In genomic region chr12:96208801-96209534, GRCh38 we compare ENCODE assay signal across 9 cellular contexts. TPM values are rescaled to one million over a fixed set of nuclear protein-coding genes. Genes with fewer than 3 reads are reported as not detected.
DNase-seq lines count a peak whose midpoint lies in the region; ATAC-seq and TF ChIP-seq lines count a peak whose summit lies in the region.
"Had no signal": no experiment of that assay in that cellular context is flagged by ENCODE, and none has a peak within 500 bp of the region (broad histone marks: within the 10 kb centered on the region; RNA-seq: fewer than 3 reads in every experiment).

No MANE protein-coding gene starts in this region.

- POLR2A ChIA-PET in activated CD4-positive, alpha-beta T cell treated with anti-CD3 and anti-CD28 coated beads for 36 hours (lab: Charles Lee) = interaction anchor here (0.6 to 0.9 kb wide), 2 partner anchors 10 to 91 kb away, joined by 3 to 4 read pairs; no protein-coding TSS in a partner anchor

- peak overlapping the region; percentile 3 for H3K4me3 Mint-ChIP-seq in activated CD4-positive, alpha-beta T cell treated with anti-CD3 and anti-CD28 coated beads for 36 hours
- peak overlapping the region; percentile 87 for H3K4me3 Mint-ChIP-seq in T-helper 17 cell
- peak overlapping the region; percentile 50 to 56 for H3K4me3 Mint-ChIP-seq in stimulated activated naive B cell treated with anti-CD40 and anti-IgM and Interleukin-4, amounts not matched to agents 10 μg/mL and 1 μg/mL and 100 μg/mL, for 72 hours

- H3K9me3 ChIP-seq in T-helper 17 cell (ENCODE audit: control insufficient read depth, low read length, poor library complexity, severe bottlenecking) = no peaks in the 10 kb centered on the region

- no peaks in the 10 kb centered on the region for H3K27me3 Mint-ChIP-seq in activated CD4-positive, alpha-beta T cell treated with anti-CD3 and anti-CD28 coated beads for 36 hours
- H3K27me3 Mint-ChIP-seq in T-helper 17 cell = no peaks in the 10 kb centered on the region
- no peaks in the 10 kb centered on the region for H3K27me3 Mint-ChIP-seq in stimulated activated naive B cell treated with anti-CD40 and anti-IgM and Interleukin-4, amounts not matched to agents 10 μg/mL and 1 μg/mL and 100 μg/mL, for 72 hours

- ATAC-seq in activated CD4-positive, alpha-beta T cell treated with anti-CD3 and anti-CD28 coated beads for 36 hours = no peak
- ATAC-seq in T-helper 17 cell = peak; percentile 14
- ATAC-seq in stimulated activated naive B cell treated with anti-CD40 and anti-IgM and Interleukin-4, amounts not matched to agents 10 μg/mL and 1 μg/mL and 100 μg/mL, for 72 hours (replicated peaks) = peak; percentile 72 to 77
- ATAC-seq in left colon = no peak

- peaks cover 35% of the 10 kb centered on the region for H3K36me3 Mint-ChIP-seq in activated CD4-positive, alpha-beta T cell treated with anti-CD3 and anti-CD28 coated beads for 36 hours (ENCODE audit: low read depth)
- H3K36me3 Mint-ChIP-seq in T-helper 17 cell (ENCODE audit: low read depth) = peaks cover 4% of the 10 kb centered on the region
- peaks cover 0 to 11% of the 10 kb centered on the region in 2 donors for H3K36me3 Mint-ChIP-seq in stimulated activated naive B cell treated with anti-CD40 and anti-IgM and Interleukin-4, amounts not matched to agents 10 μg/mL and 1 μg/mL and 100 μg/mL, for 72 hours

- intact Hi-C loops in activated CD4-positive, alpha-beta T cell treated with anti-CD3 and anti-CD28 coated beads for 36 hours (cut with DNase I, micrococcal nuclease) = no loop called here
- intact Hi-C loops in left colon (cut with DNase I, micrococcal nuclease) = loop anchor here in 1 of 2 donors (5.0 kb wide), 1 partner anchor 308 kb away; no protein-coding TSS in a partner anchor

- no peak overlapping the region for H3K4me3 ChIP-seq in fibroblast of pulmonary artery (replicated peaks; ENCODE audit: low read depth, low read length)

- H3K4me1 Mint-ChIP-seq in activated CD4-positive, alpha-beta T cell treated with anti-CD3 and anti-CD28 coated beads for 36 hours = peaks cover 99% of the 10 kb centered on the region
- peaks cover 84% of the 10 kb centered on the region for H3K4me1 Mint-ChIP-seq in T-helper 17 cell
- peaks cover 64 to 97% of the 10 kb centered on the region in 2 donors for H3K4me1 Mint-ChIP-seq in stimulated activated naive B cell treated with anti-CD40 and anti-IgM and Interleukin-4, amounts not matched to agents 10 μg/mL and 1 μg/mL and 100 μg/mL, for 72 hours

- TF ChIP-seq CTCF in fibroblast of pulmonary artery (IDR thresholded peaks at IDR 0.05; ENCODE audit: low read length, missing control alignments) = peak; percentile 16

- DNase-seq in activated CD4-positive, alpha-beta T cell treated with anti-CD3 and anti-CD28 coated beads for 36 hours = no peak
- DNase-seq in activated CD4-positive, alpha-beta T cell treated with anti-CD3 and anti-CD28 coated beads for 1 hour = no peak
- DNase-seq in T-helper 17 cell (no peak), fibroblast of pulmonary artery (ENCODE audit: low read depth) (peak; percentile 81), left colon (no peak), NCI-H1436 treated with DMSO at 0.1 percent for 48 hours (lab: John Stamatoyannopoulos, UW) (no peak)
- peak; percentile 37 for DNase-seq in stimulated activated naive B cell treated with anti-CD40 and anti-IgM and Interleukin-4, amounts not matched to agents 10 μg/mL and 1 μg/mL and 100 μg/mL, for 72 hours
- DNase-seq in activated CD4-positive, alpha-beta T cell treated with anti-CD3 and anti-CD28 coated beads for 48 hours = no peak
- DNase-seq: cortex of kidney had no signal

- CTCF ChIA-PET in activated CD4-positive, alpha-beta T cell treated with anti-CD3 and anti-CD28 coated beads for 36 hours (lab: Charles Lee) = interaction anchor here (0.6 to 8.5 kb wide), 7 partner anchors 11 to 173 kb away, joined by 3 to 80 read pairs (median 4); no protein-coding TSS in a partner anchor

- H3K27ac Mint-ChIP-seq in activated CD4-positive, alpha-beta T cell treated with anti-CD3 and anti-CD28 coated beads for 36 hours = peak overlapping the region; percentile 98
- peak overlapping the region; percentile 99 for H3K27ac Mint-ChIP-seq in T-helper 17 cell
- no peak overlapping the region for H3K27ac Mint-ChIP-seq in stimulated activated naive B cell treated with anti-CD40 and anti-IgM and Interleukin-4, amounts not matched to agents 10 μg/mL and 1 μg/mL and 100 μg/mL, for 72 hours

- no peaks in the 10 kb centered on the region for H3K9me3 Mint-ChIP-seq in activated CD4-positive, alpha-beta T cell treated with anti-CD3 and anti-CD28 coated beads for 36 hours (ENCODE audit: low read depth)
- peaks cover 0 to 4% of the 10 kb centered on the region in 2 donors for H3K9me3 Mint-ChIP-seq in stimulated activated naive B cell treated with anti-CD40 and anti-IgM and Interleukin-4, amounts not matched to agents 10 μg/mL and 1 μg/mL and 100 μg/mL, for 72 hours

RNA-seq across cellular contexts. Expression of gene ELK3, which starts 14.8 kb away (rescaled TPM):
- total RNA-seq in activated CD4-positive, alpha-beta T cell treated with anti-CD3 and anti-CD28 coated beads for 36 hours = 10 to 100 TPM; 17.0 to 17.4 TPM
- 10 to 100 TPM; 68.8 to 71.2 TPM for total RNA-seq in T-helper 17 cell
- total RNA-seq in left colon = 1 to 10 TPM; 7.7 to 9.2 TPM

Comparison
In these comparisons a context has a peak if more than half of its experiments do, and no peak if none do; other contexts are left out.
1. ATAC-seq: peak in T-helper 17 cell (single experiment) and stimulated activated naive B cell treated with anti-CD40 and anti-IgM and Interleukin-4, amounts not matched to agents 10 μg/mL and 1 μg/mL and 100 μg/mL, for 72 hours (2 of 2); none in activated CD4-positive, alpha-beta T cell treated with anti-CD3 and anti-CD28 coated beads for 36 hours (single experiment) and left colon (single experiment).
2. DNase-seq: peak in fibroblast of pulmonary artery (single experiment) and stimulated activated naive B cell treated with anti-CD40 and anti-IgM and Interleukin-4, amounts not matched to agents 10 μg/mL and 1 μg/mL and 100 μg/mL, for 72 hours (single experiment); none in activated CD4-positive, alpha-beta T cell treated with anti-CD3 and anti-CD28 coated beads for 36 hours (single experiment), activated CD4-positive, alpha-beta T cell treated with anti-CD3 and anti-CD28 coated beads for 1 hour (single experiment), T-helper 17 cell (0 of 3), left colon (0 of 2), activated CD4-positive, alpha-beta T cell treated with anti-CD3 and anti-CD28 coated beads for 48 hours (single experiment) and NCI-H1436 treated with DMSO at 0.1 percent for 48 hours (single experiment).
3. H3K4me3 Mint-ChIP-seq: peak in every context shown above with its lines; median percentile 87 in T-helper 17 cell; 53 in stimulated activated naive B cell treated with anti-CD40 and anti-IgM and Interleukin-4, amounts not matched to agents 10 μg/mL and 1 μg/mL and 100 μg/mL, for 72 hours; 3 in activated CD4-positive, alpha-beta T cell treated with anti-CD3 and anti-CD28 coated beads for 36 hours.